Comparison of ENCODE assay signal across 8 cellular contexts in genomic region chr2:170813611-170814550, GRCh38. TPM values are rescaled to one million over a fixed set of nuclear protein-coding genes. Genes with fewer than 3 reads are reported as not detected.
DNase-seq lines count a peak whose midpoint lies in the region; ATAC-seq and TF ChIP-seq lines count a peak whose summit lies in the region.

No MANE protein-coding gene starts in this region.

- H3K27ac ChIP-seq in IMR-90 (ENCODE audit: insufficient read depth, low read length) = no peak overlapping the region
- no peak overlapping the region for H3K27ac ChIP-seq in liver (ENCODE audit: low read depth in 1 of 2, low read length in 2 of 2)
- H3K27ac ChIP-seq in OCI-LY7 (ENCODE audit: low read depth, low read length, poor library complexity, severe bottlenecking) = no peak overlapping the region
- H3K27ac ChIP-seq in left ventricle myocardium inferior (replicated peaks) = no peak overlapping the region

- H2BK120ac ChIP-seq in IMR-90 (ENCODE audit: low read depth, low read length) = no peak overlapping the region

- TF ChIP-seq CTCF in IMR-90 (conservative IDR thresholded peaks at IDR 0.05; ENCODE audit: low read depth, low read length) (no peak), liver (IDR thresholded peaks at IDR 0.05; ENCODE audit: low read depth, low read length, missing input control) (no peak), OCI-LY7 (conservative IDR thresholded peaks at IDR 0.05; ENCODE audit: low read length) (no peak), left ventricle myocardium inferior (IDR thresholded peaks at IDR 0.05; ENCODE audit: borderline replicate concordance) (no peak)
- no peak for TF ChIP-seq CTCF in activated CD8-positive, alpha-beta T cell treated with anti-CD3 and anti-CD28 coated beads for 36 hours (IDR thresholded peaks at IDR 0.05)

- in situ Hi-C loops in Caki2 (cut with HindIII; ENCODE audit: low pct_unique_long_range_greater_than_20kb, low sequenced_read_pairs) = no loop called here
- in situ Hi-C loops in IMR-90 (cut with MboI; ENCODE audit: low sequenced_read_pairs) = loop anchor here (10.0 to 25.0 kb wide), 4 partner anchors 409 to 1377 kb away; no protein-coding TSS in a partner anchor

- BruUV-seq in IMR-90 (replicated peaks; lab: Mats Ljungman, UMichigan) (no TSS peak), OCI-LY7 (replicated peaks; lab: Mats Ljungman, UMichigan) (no TSS peak)

- H2BK5ac ChIP-seq in IMR-90 (ENCODE audit: low read depth, low read length, poor library complexity, severe bottlenecking) = no peak overlapping the region

- peaks cover 33% of the 10 kb centered on the region for H3K4me1 Mint-ChIP-seq in activated CD8-positive, alpha-beta T cell treated with anti-CD3 and anti-CD28 coated beads for 36 hours (ENCODE audit: low read depth)

- no peak overlapping the region for H3K4me3 ChIP-seq in IMR-90 (ENCODE audit: insufficient read depth, low read depth, low read length)
- no peak overlapping the region for H3K4me3 ChIP-seq in liver (ENCODE audit: low read depth in 1 of 3, low read length in 3 of 3)
- no peak overlapping the region for H3K4me3 ChIP-seq in OCI-LY7 (ENCODE audit: low read depth, low read length, poor library complexity, severe bottlenecking)
- H3K4me3 ChIP-seq in left ventricle myocardium inferior = no peak overlapping the region

- no peaks in the 10 kb centered on the region for H3K9me1 ChIP-seq in IMR-90 (ENCODE audit: insufficient read depth, low read length)

- H3K79me2 ChIP-seq in OCI-LY7 (ENCODE audit: insufficient read depth, low read depth, low read length) = no peaks in the 10 kb centered on the region

- H3K79me1 ChIP-seq in IMR-90 (ENCODE audit: low read depth in 1 of 2, low read length in 2 of 2) = no peaks in the 10 kb centered on the region

- H4K91ac ChIP-seq in IMR-90 (ENCODE audit: insufficient read depth, low read depth, low read length) = no peak overlapping the region

- 0% methylated on average over 1 of the region's 42 CpGs; no CpG with 5 or more reads in 1 of the 2 experiments for WGBS in IMR-90 (ENCODE audit: extremely low coverage in 2 of 2, insufficient read length in 1 of 2), 2 experiments
- WGBS in liver = 5% methylated on average over 42 of the region's 42 CpGs

- no peak for TF ChIP-seq RAD21 in IMR-90 (IDR thresholded peaks at IDR 0.05; ENCODE audit: low read length)
- peak in 1 of 2 donors; percentile 14 for TF ChIP-seq RAD21 in liver (IDR thresholded peaks at IDR 0.05)

- H3K18ac ChIP-seq in IMR-90 (ENCODE audit: low read depth, low read length) = no peak overlapping the region

- H2AFZ ChIP-seq in IMR-90 (replicated peaks; ENCODE audit: low read length, poor library complexity) = no peak overlapping the region
- H2AFZ ChIP-seq in OCI-LY7 (ENCODE audit: low read length) = no peak overlapping the region

- H3K4me3 Mint-ChIP-seq in activated CD8-positive, alpha-beta T cell treated with anti-CD3 and anti-CD28 coated beads for 36 hours = no peak overlapping the region

- H3K9ac ChIP-seq in IMR-90 (ENCODE audit: low read depth, low read length) = no peak overlapping the region
- H3K9ac ChIP-seq in liver (ENCODE audit: low read depth in 1 of 2, low read length in 2 of 2) = no peak overlapping the region

- H3K4ac ChIP-seq in IMR-90 (ENCODE audit: low read depth, low read length) = no peak overlapping the region

- intact Hi-C loops in IMR-90 (cut with micrococcal nuclease) (loop anchor here (2.0 to 10.0 kb wide), 2 partner anchors 443 to 879 kb away; no protein-coding TSS in a partner anchor), OCI-LY7 (cut with micrococcal nuclease; ENCODE audit: unreplicated experiment) (loop anchor here (2.0 to 10.0 kb wide), 4 partner anchors 409 to 879 kb away; no protein-coding TSS in a partner anchor), left ventricle myocardium inferior (cut with micrococcal nuclease) (loop anchor here (5.0 to 10.0 kb wide), 3 partner anchors 327 to 449 kb away; no protein-coding TSS in a partner anchor)
- intact Hi-C loops in activated CD8-positive, alpha-beta T cell treated with anti-CD3 and anti-CD28 coated beads for 36 hours (cut with micrococcal nuclease) = loop anchor here (2.0 to 10.0 kb wide), 5 partner anchors 95 to 492 kb away; no protein-coding TSS in a partner anchor

- dilution Hi-C loops in IMR-90 (cut with HindIII; ENCODE audit: low sequenced_read_pairs, unreplicated experiment) = loop anchor here (25.0 kb wide), 1 partner anchor 402 kb away; no protein-coding TSS in a partner anchor

- peaks cover 58% of the 10 kb centered on the region for H3K27me3 Mint-ChIP-seq in activated CD8-positive, alpha-beta T cell treated with anti-CD3 and anti-CD28 coated beads for 36 hours

- no peak overlapping the region for H2BK20ac ChIP-seq in IMR-90 (ENCODE audit: low read depth, low read length)

- no peak overlapping the region for H2BK15ac ChIP-seq in IMR-90 (ENCODE audit: low read depth, low read length)

- CTCF ChIA-PET in IMR-90 (lab: Yijun Ruan, JAX) (interaction anchor here (0.8 to 2.8 kb wide), 5 partner anchors 11 to 490 kb away, joined by 3 to 11 read pairs (median 3); no protein-coding TSS in a partner anchor), OCI-LY7 (lab: Charles Lee; ENCODE audit: unreplicated experiment) (interaction anchor here (0.7 kb wide), 1 partner anchor 41 kb away, joined by 5 read pairs; no protein-coding TSS in a partner anchor)
- CTCF ChIA-PET in activated CD8-positive, alpha-beta T cell treated with anti-CD3 and anti-CD28 coated beads for 36 hours (lab: Charles Lee) = interaction anchor here (0.8 to 6.7 kb wide), 40 partner anchors 8 to 577 kb away, joined by 3 to 77 read pairs (median 5); partner anchors contain the start of genes ERICH2 and SP5

- POLR2A ChIA-PET in IMR-90 (lab: Charles Lee; ENCODE audit: unreplicated experiment) (no interaction called here), OCI-LY7 (lab: Charles Lee) (no interaction called here)
- POLR2A ChIA-PET in activated CD8-positive, alpha-beta T cell treated with anti-CD3 and anti-CD28 coated beads for 36 hours (lab: Charles Lee) = interaction anchor here (0.6 kb wide), 1 partner anchor 126 kb away, joined by 3 read pairs; no protein-coding TSS in a partner anchor

- H3K36me3 ChIP-seq in IMR-90 (ENCODE audit: control insufficient read depth, insufficient read depth, low read length) = no peaks in the 10 kb centered on the region
- H3K36me3 ChIP-seq in liver (ENCODE audit: control insufficient read depth in 4 of 4, insufficient read depth in 3 of 4, low read depth in 1 of 4, low read length in 3 of 4) = no peaks in the 10 kb centered on the region
- no peaks in the 10 kb centered on the region for H3K36me3 ChIP-seq in OCI-LY7 (ENCODE audit: insufficient read depth, low read length)
- H3K36me3 ChIP-seq in left ventricle myocardium inferior = no peaks in the 10 kb centered on the region

- no peaks in the 10 kb centered on the region for H3K36me3 Mint-ChIP-seq in activated CD8-positive, alpha-beta T cell treated with anti-CD3 and anti-CD28 coated beads for 36 hours (ENCODE audit: low read depth)

- H3K27me3 ChIP-seq in IMR-90 (ENCODE audit: control insufficient read depth, insufficient read depth, low read length) = peaks cover 57% of the 10 kb centered on the region
- H3K27me3 ChIP-seq in liver (ENCODE audit: control insufficient read depth in 4 of 4, insufficient read depth in 4 of 4, low read length in 3 of 4) = peaks cover 0 to 25% (median 11%) of the 10 kb centered on the region in 4 donors
- H3K27me3 ChIP-seq in left ventricle myocardium inferior (ENCODE audit: low read depth) = peaks cover 97% of the 10 kb centered on the region

- TF ChIP-seq POLR2A in IMR-90 (IDR thresholded peaks at IDR 0.05; ENCODE audit: low read depth, low read length) = no peak

- ATAC-seq in IMR-90 (ENCODE audit: low read depth) (peak; percentile 53), HG02588 (IDR thresholded peaks at IDR 0.05; ENCODE audit: unreplicated experiment) (no peak)
- no peak for ATAC-seq in activated CD8-positive, alpha-beta T cell treated with anti-CD3 and anti-CD28 coated beads for 36 hours

- H3K4me2 ChIP-seq in IMR-90 (ENCODE audit: low read depth, low read length) = no peak overlapping the region
- no peak overlapping the region for H3K4me2 ChIP-seq in OCI-LY7 (ENCODE audit: low read length)

- H3K4me1 ChIP-seq in IMR-90 (ENCODE audit: control insufficient read depth, insufficient read depth, low read length) (peaks cover 1% of the 10 kb centered on the region; the same call in 1 of the 2 replicates), liver (ENCODE audit: control insufficient read depth in 4 of 4, insufficient read depth in 4 of 4, low read length in 3 of 4) (peaks cover 13 to 35% (median 29%) of the 10 kb centered on the region in 4 donors), OCI-LY7 (ENCODE audit: insufficient read depth, low read length, poor library complexity, severe bottlenecking) (no peaks in the 10 kb centered on the region), left ventricle myocardium inferior (peaks cover 51% of the 10 kb centered on the region)

- no peak overlapping the region for H4K5ac ChIP-seq in IMR-90 (ENCODE audit: low read depth, low read length)

- no peaks in the 10 kb centered on the region for H3K9me3 Mint-ChIP-seq in activated CD8-positive, alpha-beta T cell treated with anti-CD3 and anti-CD28 coated beads for 36 hours

- H3K9me3 ChIP-seq in IMR-90 (ENCODE audit: control insufficient read depth, insufficient read depth, low read length) = no peaks in the 10 kb centered on the region
- no peaks in the 10 kb centered on the region for H3K9me3 ChIP-seq in liver (ENCODE audit: control insufficient read depth in 4 of 4, low read length in 3 of 4)
- no peaks in the 10 kb centered on the region for H3K9me3 ChIP-seq in OCI-LY7 (ENCODE audit: low read length)
- H3K9me3 ChIP-seq in left ventricle myocardium inferior (replicated peaks) = no peaks in the 10 kb centered on the region

- H4K8ac ChIP-seq in IMR-90 (ENCODE audit: low read depth in 2 of 2, low read length in 2 of 2) = no peak overlapping the region

- no peak overlapping the region for H2AK9ac ChIP-seq in IMR-90 (replicated peaks; ENCODE audit: low read depth, low read length, poor library complexity)

- no peak overlapping the region for H3K27ac Mint-ChIP-seq in activated CD8-positive, alpha-beta T cell treated with anti-CD3 and anti-CD28 coated beads for 36 hours

- H3K23ac ChIP-seq in IMR-90 (ENCODE audit: low read depth, low read length) = no peak overlapping the region

- H3K14ac ChIP-seq in IMR-90 (replicated peaks; ENCODE audit: low read depth, low read length) = no peak overlapping the region

- DNase-seq in Caki2 (ENCODE audit: low read depth) = peak; percentile 21
- DNase-seq in IMR-90 = peak; percentile 44
- DNase-seq in activated CD8-positive, alpha-beta T cell treated with anti-CD3 and anti-CD28 coated beads for 36 hours = peak; percentile 59
- DNase-seq in D341Med (ENCODE audit: low spot score) = no peak
- DNase-seq in OCI-LY7 (ENCODE audit: low spot score) = no peak
- no peak for DNase-seq in left ventricle myocardium inferior

- no peak overlapping the region for H2AK5ac ChIP-seq in IMR-90 (ENCODE audit: low read depth, low read length)

- no peaks in the 10 kb centered on the region for H3K9me2 ChIP-seq in OCI-LY7 (ENCODE audit: insufficient read depth, low read length)

- H4K20me1 ChIP-seq in IMR-90 (ENCODE audit: insufficient read depth, low read length) (no peaks in the 10 kb centered on the region), OCI-LY7 (ENCODE audit: insufficient read depth, low read length) (no peaks in the 10 kb centered on the region)

- H3K56ac ChIP-seq in IMR-90 (ENCODE audit: extremely low read depth, insufficient read depth, low read length) = no peak overlapping the region

RNA-seq across cellular contexts. Expression of gene GAD1, which starts 2.8 kb away (rescaled TPM):
- 4.4 and 5.6 TPM in 2 replicates for total RNA-seq in Caki2 (2014; rRNA removed; shearing (Covaris generic); ENCODE audit: low replicate concordance)
- total RNA-seq in IMR-90 (2012; rRNA removed) (not detected in 2 replicates), liver (under 1 TPM; 0.08 to 0.19 TPM), OCI-LY7 (2022) (not detected in 2 replicates), left ventricle myocardium inferior (not detected)
- polyA plus RNA-seq in IMR-90 (2012; rRNA removed) (not detected in 2 replicates), liver (not detected)
- 0.08 TPM in 1 of 2 replicates, not detected in the other for polyA plus RNA-seq in IMR-90 (2012; cell fraction: cytosol; rRNA removed)
- 0.03 and 0.06 TPM in 2 replicates for polyA plus RNA-seq in IMR-90 (2012; cell fraction: nucleus; rRNA removed; ENCODE audit: low replicate concordance)
- total RNA-seq in activated CD8-positive, alpha-beta T cell treated with anti-CD3 and anti-CD28 coated beads for 36 hours = 1 to 10 TPM; 1.3 to 2.5 TPM
- not detected in 2 replicates for total RNA-seq in OCI-LY7 (2014; rRNA removed; shearing (Covaris generic))

RNA-seq across cellular contexts. Expression of gene ERICH2, which starts 43.7 kb away (rescaled TPM):
- total RNA-seq in Caki2 (2014; rRNA removed; shearing (Covaris generic); ENCODE audit: low replicate concordance) = not detected in 2 replicates
- total RNA-seq in IMR-90 (2012; rRNA removed) (not detected in 2 replicates), liver (under 1 TPM in 1 of 2 donors, not detected in 1; 0.42 TPM), OCI-LY7 (2022) (not detected in 2 replicates), left ventricle myocardium inferior (0.82 TPM)
- polyA plus RNA-seq in IMR-90 (2012; rRNA removed) (not detected in 2 replicates), liver (1 to 10 TPM in 1 of 2 donors, under 1 TPM in 1; 0.39 to 3.0 TPM)
- not detected in 2 replicates for polyA plus RNA-seq in IMR-90 (2012; cell fraction: cytosol; rRNA removed)
- not detected in 2 replicates for polyA plus RNA-seq in IMR-90 (2012; cell fraction: nucleus; rRNA removed; ENCODE audit: low replicate concordance)
- total RNA-seq in activated CD8-positive, alpha-beta T cell treated with anti-CD3 and anti-CD28 coated beads for 36 hours = not detected
- not detected in 2 replicates for total RNA-seq in OCI-LY7 (2014; rRNA removed; shearing (Covaris generic))

Comparison
In these comparisons a context has a peak if more than half of its experiments do, and no peak if none do; other contexts are left out.
1. DNase-seq: peak in Caki2 (single experiment), IMR-90 (single experiment) and activated CD8-positive, alpha-beta T cell treated with anti-CD3 and anti-CD28 coated beads for 36 hours (single experiment); none in D341Med (single experiment), OCI-LY7 (single experiment) and left ventricle myocardium inferior (single experiment).